In the genomic region with DNA sequence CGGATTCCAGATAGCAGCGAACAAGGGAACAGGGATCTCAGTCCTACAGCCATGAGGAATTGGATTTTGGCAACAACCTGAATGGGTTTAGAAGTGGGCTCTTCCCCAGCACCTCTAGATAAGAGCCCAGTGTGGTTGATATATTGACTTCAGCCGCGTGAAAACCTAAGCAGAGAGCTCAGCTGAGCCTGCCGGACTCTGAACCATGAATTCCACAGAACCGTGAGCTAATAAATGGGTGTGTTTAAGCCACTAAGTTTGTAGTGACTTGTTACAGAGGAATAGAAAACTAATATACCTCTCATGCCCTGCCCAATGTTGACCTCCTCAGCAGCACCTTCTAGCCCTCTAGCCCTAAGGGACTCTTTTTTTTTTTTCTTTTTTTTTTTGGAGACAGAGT, we compare ENCODE assay signal across 14 cellular contexts. TPM values are rescaled to one million over a fixed set of nuclear protein-coding genes. Genes with fewer than 3 reads are reported as not detected.
A peak's percentile ranks its signal among the peaks of the same experiment; 100 is the strongest.
DNase-seq lines count a peak whose midpoint lies in the region; ATAC-seq and TF ChIP-seq lines count a peak whose summit lies in the region.
"Had no signal": no experiment of that assay in that cellular context is flagged by ENCODE, and none has a peak within 500 bp of the region (broad histone marks: within the 10 kb centered on the region; RNA-seq: fewer than 3 reads in every experiment).

No MANE protein-coding gene starts in this region.

- no peak overlapping the region for H4K12ac ChIP-seq in trophoblast cell (ENCODE audit: low read depth, low read length)

- no peak overlapping the region for H3K18ac ChIP-seq in trophoblast cell (ENCODE audit: low read length)

- no peak overlapping the region for H2AK5ac ChIP-seq in trophoblast cell (ENCODE audit: low read length)

- H2AFZ ChIP-seq in trophoblast cell (ENCODE audit: insufficient read depth, low read length, poor library complexity): no peak overlapping the region

- TF ChIP-seq POLR2A in Peyer's patch (IDR thresholded peaks at IDR 0.05): peak in 1 of 2 donors; percentile 48

- H3K27ac ChIP-seq in Peyer's patch: peak overlapping the region in 3 of 4 donors; percentile 41 to 77 (median 75)
- peak overlapping the region; percentile 24 for H3K27ac ChIP-seq in duodenal mucosa (ENCODE audit: low read depth, low read length)
- no peak overlapping the region for H3K27ac ChIP-seq in trophoblast cell (ENCODE audit: low read depth, low read length)
- H3K27ac ChIP-seq in psoas muscle: no peak overlapping the region
- H3K27ac ChIP-seq: C4-2B had no signal

- H3K4me3 ChIP-seq in Peyer's patch (peak overlapping the region in 1 of 4 donors; percentile 5), duodenal mucosa (ENCODE audit: low read depth in 1 of 2, low read length in 2 of 2) (peak overlapping the region in 1 of 2 donors; percentile 25), trophoblast cell (ENCODE audit: low read depth, low read length) (no peak overlapping the region), psoas muscle (no peak overlapping the region)
- H3K4me3 ChIP-seq: HAP-1 had no signal

- no peak overlapping the region for H3K23ac ChIP-seq in trophoblast cell (ENCODE audit: low read length)

- no peaks in the 10 kb centered on the region for H3K79me2 ChIP-seq in trophoblast cell (ENCODE audit: control insufficient read depth, insufficient read depth, low read length, poor library complexity)

- DNase-seq in Peyer's patch (peak in 1 of 3 donors; percentile 72), trophoblast cell (no peak), GF-D8 (lab: John Stamatoyannopoulos, UW) (no peak), psoas muscle (no peak)
- DNase-seq: ACHN; BE2C; CD4-positive, alpha-beta T cell; DMS153; DMS79; GDM1 had no signal

- no peak overlapping the region for H2BK120ac ChIP-seq in trophoblast cell (ENCODE audit: insufficient read depth, low read length, poor library complexity)

- H3K4me2 ChIP-seq in trophoblast cell (ENCODE audit: low read length): no peak overlapping the region

- TF ChIP-seq CTCF in Peyer's patch (IDR thresholded peaks at IDR 0.05) (no peak), psoas muscle (IDR thresholded peaks at IDR 0.05) (no peak)

- no peak overlapping the region for H2BK5ac ChIP-seq in trophoblast cell (ENCODE audit: low read depth, low read length, poor library complexity)

- H3K14ac ChIP-seq in trophoblast cell (ENCODE audit: low read length): no peak overlapping the region

- H2BK12ac ChIP-seq in trophoblast cell (ENCODE audit: low read length): peak overlapping the region; percentile 21

- no peaks in the 10 kb centered on the region for H3K9me3 ChIP-seq in Peyer's patch
- H3K9me3 ChIP-seq in duodenal mucosa (ENCODE audit: control insufficient read depth in 1 of 2, low read length in 2 of 2): no peaks in the 10 kb centered on the region
- H3K9me3 ChIP-seq in trophoblast cell (ENCODE audit: insufficient read depth, low read depth, low read length): no peaks in the 10 kb centered on the region
- H3K9me3 ChIP-seq in psoas muscle: no peaks in the 10 kb centered on the region
- H3K9me3 ChIP-seq: BE2C, HAP-1 had no signal

- ATAC-seq in GM19328 (IDR thresholded peaks at IDR 0.05; ENCODE audit: unreplicated experiment): no peak
- ATAC-seq in psoas muscle: no peak

- H3K4me1 ChIP-seq in Peyer's patch (peaks cover 0 to 8% (median 3%) of the 10 kb centered on the region in 4 donors), duodenal mucosa (ENCODE audit: control insufficient read depth in 1 of 2, insufficient read depth in 2 of 2, low read length in 2 of 2) (peaks cover 12 to 14% of the 10 kb centered on the region in 2 donors), trophoblast cell (ENCODE audit: control insufficient read depth in 1 of 2, insufficient read depth in 2 of 2, low read length in 2 of 2) (peaks cover 4 to 6% of the 10 kb centered on the region in 2 experiments), psoas muscle (no peaks in the 10 kb centered on the region)
- H3K4me1 ChIP-seq: HAP-1 had no signal

- WGBS in trophoblast cell (ENCODE audit: extremely low coverage, insufficient coverage, insufficient read length): no CpG with 5 or more reads among the region's 6 CpGs
- WGBS in psoas muscle, 3 donors: 92% methylated on average over 6 of the region's 6 CpGs

- no peak overlapping the region for H3K4ac ChIP-seq in trophoblast cell (ENCODE audit: low read depth, low read length)

- no peaks in the 10 kb centered on the region for H3K36me3 ChIP-seq in Peyer's patch
- no peaks in the 10 kb centered on the region for H3K36me3 ChIP-seq in duodenal mucosa (ENCODE audit: control insufficient read depth in 1 of 2, insufficient read depth in 2 of 2, low read length in 2 of 2)
- no peaks in the 10 kb centered on the region for H3K36me3 ChIP-seq in trophoblast cell (ENCODE audit: control insufficient read depth in 1 of 2, insufficient read depth in 2 of 2, low read length in 2 of 2)
- H3K36me3 ChIP-seq in psoas muscle (ENCODE audit: insufficient read depth in 1 of 2, low read depth in 1 of 2): no peaks in the 10 kb centered on the region
- H3K36me3 ChIP-seq: BE2C, HAP-1 had no signal

- peak overlapping the region; percentile 9 to 49 for H3K9ac ChIP-seq in duodenal mucosa (ENCODE audit: low read depth in 1 of 2, low read length in 2 of 2)
- no peak overlapping the region for H3K9ac ChIP-seq in trophoblast cell (ENCODE audit: low read length)

- H3K79me1 ChIP-seq in trophoblast cell (ENCODE audit: low read length): no peaks in the 10 kb centered on the region

- no peaks in the 10 kb centered on the region for H3K27me3 ChIP-seq in Peyer's patch
- no peaks in the 10 kb centered on the region for H3K27me3 ChIP-seq in duodenal mucosa (ENCODE audit: control insufficient read depth in 1 of 2, insufficient read depth in 2 of 2, low read length in 2 of 2)
- no peaks in the 10 kb centered on the region for H3K27me3 ChIP-seq in trophoblast cell (ENCODE audit: insufficient read depth, low read length)
- H3K27me3 ChIP-seq in psoas muscle (ENCODE audit: insufficient read depth in 3 of 3, low read length in 2 of 3): no peaks in the 10 kb centered on the region
- H3K27me3 ChIP-seq: BE2C had no signal

- H4K8ac ChIP-seq in trophoblast cell (ENCODE audit: low read depth, low read length): no peak overlapping the region

- intact Hi-C loops in psoas muscle (cut with DNase I): no loop called here

- no peak overlapping the region for H4K91ac ChIP-seq in trophoblast cell (ENCODE audit: low read depth, low read length)

RNA-seq across cellular contexts. Expression of a gene that starts 32.4 kb away (rescaled TPM):
- 100 to 1,000 TPM in 2 of 4 donors, 10 to 100 TPM in 2; 58.6 to 181 (median 115) TPM for total RNA-seq in Peyer's patch
- 331 and 337 TPM in 2 replicates for polyA plus RNA-seq in trophoblast cell (2013)
- 100 to 1,000 TPM; 128 to 203 (median 159) TPM for total RNA-seq in psoas muscle
- polyA plus RNA-seq in psoas muscle: 100 to 1,000 TPM in 2 of 3 donors, 10 to 100 TPM in 1; 88.2 to 255 (median 101) TPM

Comparison
In these comparisons a context has a peak if more than half of its experiments do, and no peak if none do; other contexts are left out.
1. H3K27ac ChIP-seq: peak in Peyer's patch (3 of 4) and duodenal mucosa (single experiment); none in trophoblast cell (single experiment) and psoas muscle (single experiment).